Comparison of ENCODE assay signal across 1 cellular context in the genomic region with DNA sequence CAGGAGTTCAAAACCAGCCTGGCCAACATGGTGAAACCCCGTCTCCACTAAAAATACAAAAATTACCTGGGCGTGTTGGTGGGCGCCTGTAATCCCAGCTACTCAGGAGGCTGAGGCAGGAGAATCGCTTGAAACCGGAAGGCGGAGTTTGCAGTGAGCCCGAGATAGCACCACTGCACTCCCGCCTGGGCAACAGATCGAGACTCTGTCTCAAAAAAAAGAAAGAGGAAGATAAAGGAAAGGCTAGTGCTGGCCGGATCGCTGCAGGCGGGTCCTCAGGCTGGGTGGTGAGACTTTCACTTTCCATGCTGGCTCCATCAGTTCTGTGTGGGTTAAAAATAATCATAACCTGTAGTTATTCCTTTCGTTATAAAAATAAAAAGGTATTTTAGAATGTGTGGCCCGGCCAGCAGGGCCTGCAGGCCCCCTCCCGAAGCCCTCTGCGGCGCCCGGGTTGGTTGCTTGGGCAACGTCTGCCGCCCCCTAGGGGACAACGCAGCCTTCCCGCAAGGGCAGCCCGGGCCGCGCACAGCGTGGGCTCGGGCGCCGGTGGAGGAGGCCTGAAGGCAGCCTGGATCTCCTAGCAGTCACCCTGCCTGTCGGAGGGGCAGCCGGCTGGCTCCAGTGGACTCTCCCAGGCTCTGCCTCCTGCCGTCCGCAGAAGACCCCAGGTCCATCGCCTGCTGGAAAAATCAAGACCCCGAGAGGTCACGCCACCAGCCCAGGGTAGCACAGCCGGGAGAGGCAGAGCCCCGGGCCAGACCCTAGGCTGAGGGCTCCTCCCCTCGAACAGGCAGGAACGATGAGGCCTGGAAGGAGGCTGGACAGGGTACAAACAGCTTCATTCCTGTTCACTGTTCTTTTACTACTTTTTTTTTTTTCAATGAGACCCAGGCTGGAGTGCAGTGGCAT.
TF ChIP-seq lines count a peak whose summit lies in the region.

No MANE protein-coding gene starts in this region.

TF ChIP-seq in GM12878, 131 proteins besides CTCF, POLR2A, EP300 and RAD21:
- TF ChIP-seq NR2F1 (conservative IDR thresholded peaks at IDR 0.05): peak; percentile 40; the same call in 1 of the 2 replicates
- no peak for TF ChIP-seq RAD51 (IDR thresholded peaks at IDR 0.05)
- TF ChIP-seq, protein P1, sequence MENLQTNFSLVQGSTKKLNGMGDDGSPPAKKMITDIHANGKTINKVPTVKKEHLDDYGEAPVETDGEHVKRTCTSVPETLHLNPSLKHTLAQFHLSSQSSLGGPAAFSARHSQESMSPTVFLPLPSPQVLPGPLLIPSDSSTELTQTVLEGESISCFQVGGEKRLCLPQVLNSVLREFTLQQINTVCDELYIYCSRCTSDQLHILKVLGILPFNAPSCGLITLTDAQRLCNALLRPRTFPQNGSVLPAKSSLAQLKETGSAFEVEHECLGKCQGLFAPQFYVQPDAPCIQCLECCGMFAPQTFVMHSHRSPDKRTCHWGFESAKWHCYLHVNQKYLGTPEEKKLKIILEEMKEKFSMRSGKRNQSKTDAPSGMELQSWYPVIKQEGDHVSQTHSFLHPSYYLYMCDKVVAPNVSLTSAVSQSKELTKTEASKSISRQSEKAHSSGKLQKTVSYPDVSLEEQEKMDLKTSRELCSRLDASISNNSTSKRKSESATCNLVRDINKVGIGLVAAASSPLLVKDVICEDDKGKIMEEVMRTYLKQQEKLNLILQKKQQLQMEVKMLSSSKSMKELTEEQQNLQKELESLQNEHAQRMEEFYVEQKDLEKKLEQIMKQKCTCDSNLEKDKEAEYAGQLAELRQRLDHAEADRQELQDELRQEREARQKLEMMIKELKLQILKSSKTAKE (IDR thresholded peaks at IDR 0.05; ENCODE audit: low read depth, poor library complexity, severe bottlenecking): no peak
- no peak for TF ChIP-seq CBX5 (IDR thresholded peaks at IDR 0.05; ENCODE audit: low read depth)
- 0 out of 2 replicates have a peak, but pooled peaks have one; percentile 55 for TF ChIP-seq NBN (IDR thresholded peaks at IDR 0.05)
- 0 out of 2 replicates have a peak, but pooled peaks have one; percentile 40 for TF ChIP-seq YY1 (IDR thresholded peaks at IDR 0.05; ENCODE audit: low read depth, low read length)
- no peak for TF ChIP-seq NFIC (IDR thresholded peaks at IDR 0.05; ENCODE audit: low read depth, low read length)
- TF ChIP-seq SIX5 (IDR thresholded peaks at IDR 0.05; ENCODE audit: low read depth, low read length, severe bottlenecking): no peak
- TF ChIP-seq DPF2 (IDR thresholded peaks at IDR 0.05): peak; percentile 32; the same call in 1 of the 2 replicates
- TF ChIP-seq BHLHE40 (IDR thresholded peaks at IDR 0.05; ENCODE audit: borderline replicate concordance in 1 of 2, low read depth in 2 of 2, low read length in 1 of 2): peak in 1 of 2 experiments; percentile 25; a peak in 1 of 4 replicates
- no peak for TF ChIP-seq SUZ12 (IDR thresholded peaks at IDR 0.05; ENCODE audit: unreplicated experiment)
- TF ChIP-seq CBFB (IDR thresholded peaks at IDR 0.05; ENCODE audit: low read depth): no peak
- TF ChIP-seq JUNB (IDR thresholded peaks at IDR 0.05): no peak
- peak; percentile 59; the same call in 1 of the 2 replicates for TF ChIP-seq GATAD2B (conservative IDR thresholded peaks at IDR 0.05; ENCODE audit: low read depth)
- TF ChIP-seq, protein P2, sequence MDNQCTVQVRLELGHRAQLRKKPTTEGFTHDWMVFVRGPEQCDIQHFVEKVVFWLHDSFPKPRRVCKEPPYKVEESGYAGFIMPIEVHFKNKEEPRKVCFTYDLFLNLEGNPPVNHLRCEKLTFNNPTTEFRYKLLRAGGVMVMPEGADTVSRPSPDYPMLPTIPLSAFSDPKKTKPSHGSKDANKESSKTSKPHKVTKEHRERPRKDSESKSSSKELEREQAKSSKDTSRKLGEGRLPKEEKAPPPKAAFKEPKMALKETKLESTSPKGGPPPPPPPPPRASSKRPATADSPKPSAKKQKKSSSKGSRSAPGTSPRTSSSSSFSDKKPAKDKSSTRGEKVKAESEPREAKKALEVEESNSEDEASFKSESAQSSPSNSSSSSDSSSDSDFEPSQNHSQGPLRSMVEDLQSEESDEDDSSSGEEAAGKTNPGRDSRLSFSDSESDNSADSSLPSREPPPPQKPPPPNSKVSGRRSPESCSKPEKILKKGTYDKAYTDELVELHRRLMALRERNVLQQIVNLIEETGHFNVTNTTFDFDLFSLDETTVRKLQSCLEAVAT (IDR thresholded peaks at IDR 0.05): peak; percentile 80
- TF ChIP-seq ZNF384 (IDR thresholded peaks at IDR 0.05; ENCODE audit: borderline replicate concordance, low read depth, low read length): no peak
- peak; percentile 42; the same call in 1 of the 2 replicates for TF ChIP-seq SMC3 (IDR thresholded peaks at IDR 0.05; ENCODE audit: borderline replicate concordance, low read length)
- 0 out of 2 replicates have a peak, but pooled peaks have one; percentile 16 for TF ChIP-seq SMARCA5 (IDR thresholded peaks at IDR 0.05)
- TF ChIP-seq POU2F2 (IDR thresholded peaks at IDR 0.05; ENCODE audit: borderline replicate concordance, low read depth, low read length): no peak
- TF ChIP-seq, protein P3, sequence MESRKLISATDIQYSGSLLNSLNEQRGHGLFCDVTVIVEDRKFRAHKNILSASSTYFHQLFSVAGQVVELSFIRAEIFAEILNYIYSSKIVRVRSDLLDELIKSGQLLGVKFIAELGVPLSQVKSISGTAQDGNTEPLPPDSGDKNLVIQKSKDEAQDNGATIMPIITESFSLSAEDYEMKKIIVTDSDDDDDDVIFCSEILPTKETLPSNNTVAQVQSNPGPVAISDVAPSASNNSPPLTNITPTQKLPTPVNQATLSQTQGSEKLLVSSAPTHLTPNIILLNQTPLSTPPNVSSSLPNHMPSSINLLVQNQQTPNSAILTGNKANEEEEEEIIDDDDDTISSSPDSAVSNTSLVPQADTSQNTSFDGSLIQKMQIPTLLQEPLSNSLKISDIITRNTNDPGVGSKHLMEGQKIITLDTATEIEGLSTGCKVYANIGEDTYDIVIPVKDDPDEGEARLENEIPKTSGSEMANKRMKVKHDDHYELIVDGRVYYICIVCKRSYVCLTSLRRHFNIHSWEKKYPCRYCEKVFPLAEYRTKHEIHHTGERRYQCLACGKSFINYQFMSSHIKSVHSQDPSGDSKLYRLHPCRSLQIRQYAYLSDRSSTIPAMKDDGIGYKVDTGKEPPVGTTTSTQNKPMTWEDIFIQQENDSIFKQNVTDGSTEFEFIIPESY (IDR thresholded peaks at IDR 0.05): peak; percentile 36; the same call in 1 of the 2 replicates
- peak; percentile 49 for TF ChIP-seq IKZF1 (conservative IDR thresholded peaks at IDR 0.05)
- TF ChIP-seq, protein P4, sequence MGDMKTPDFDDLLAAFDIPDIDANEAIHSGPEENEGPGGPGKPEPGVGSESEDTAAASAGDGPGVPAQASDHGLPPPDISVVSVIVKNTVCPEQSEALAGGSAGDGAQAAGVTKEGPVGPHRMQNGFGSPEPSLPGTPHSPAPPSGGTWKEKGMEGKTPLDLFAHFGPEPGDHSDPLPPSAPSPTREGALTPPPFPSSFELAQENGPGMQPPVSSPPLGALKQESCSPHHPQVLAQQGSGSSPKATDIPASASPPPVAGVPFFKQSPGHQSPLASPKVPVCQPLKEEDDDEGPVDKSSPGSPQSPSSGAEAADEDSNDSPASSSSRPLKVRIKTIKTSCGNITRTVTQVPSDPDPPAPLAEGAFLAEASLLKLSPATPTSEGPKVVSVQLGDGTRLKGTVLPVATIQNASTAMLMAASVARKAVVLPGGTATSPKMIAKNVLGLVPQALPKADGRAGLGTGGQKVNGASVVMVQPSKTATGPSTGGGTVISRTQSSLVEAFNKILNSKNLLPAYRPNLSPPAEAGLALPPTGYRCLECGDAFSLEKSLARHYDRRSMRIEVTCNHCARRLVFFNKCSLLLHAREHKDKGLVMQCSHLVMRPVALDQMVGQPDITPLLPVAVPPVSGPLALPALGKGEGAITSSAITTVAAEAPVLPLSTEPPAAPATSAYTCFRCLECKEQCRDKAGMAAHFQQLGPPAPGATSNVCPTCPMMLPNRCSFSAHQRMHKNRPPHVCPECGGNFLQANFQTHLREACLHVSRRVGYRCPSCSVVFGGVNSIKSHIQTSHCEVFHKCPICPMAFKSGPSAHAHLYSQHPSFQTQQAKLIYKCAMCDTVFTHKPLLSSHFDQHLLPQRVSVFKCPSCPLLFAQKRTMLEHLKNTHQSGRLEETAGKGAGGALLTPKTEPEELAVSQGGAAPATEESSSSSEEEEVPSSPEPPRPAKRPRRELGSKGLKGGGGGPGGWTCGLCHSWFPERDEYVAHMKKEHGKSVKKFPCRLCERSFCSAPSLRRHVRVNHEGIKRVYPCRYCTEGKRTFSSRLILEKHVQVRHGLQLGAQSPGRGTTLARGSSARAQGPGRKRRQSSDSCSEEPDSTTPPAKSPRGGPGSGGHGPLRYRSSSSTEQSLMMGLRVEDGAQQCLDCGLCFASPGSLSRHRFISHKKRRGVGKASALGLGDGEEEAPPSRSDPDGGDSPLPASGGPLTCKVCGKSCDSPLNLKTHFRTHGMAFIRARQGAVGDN (IDR thresholded peaks at IDR 0.05): peak; percentile 94
